1 cellular context compared by ENCODE assay signal in genomic region chr14:63875311-63875710, GRCh38.
TF ChIP-seq lines count a peak whose summit lies in the region.

No MANE protein-coding gene starts in this region.

TF ChIP-seq in HepG2, 621 proteins besides CTCF, POLR2A, EP300 and RAD21:
- TF ChIP-seq LRRFIP1 (CRISPR knock-in tag; conservative IDR thresholded peaks at IDR 0.05) (no peak), RERE (CRISPR knock-in tag; IDR thresholded peaks at IDR 0.05; ENCODE audit: low read depth) (no peak)
